In the genomic region with DNA sequence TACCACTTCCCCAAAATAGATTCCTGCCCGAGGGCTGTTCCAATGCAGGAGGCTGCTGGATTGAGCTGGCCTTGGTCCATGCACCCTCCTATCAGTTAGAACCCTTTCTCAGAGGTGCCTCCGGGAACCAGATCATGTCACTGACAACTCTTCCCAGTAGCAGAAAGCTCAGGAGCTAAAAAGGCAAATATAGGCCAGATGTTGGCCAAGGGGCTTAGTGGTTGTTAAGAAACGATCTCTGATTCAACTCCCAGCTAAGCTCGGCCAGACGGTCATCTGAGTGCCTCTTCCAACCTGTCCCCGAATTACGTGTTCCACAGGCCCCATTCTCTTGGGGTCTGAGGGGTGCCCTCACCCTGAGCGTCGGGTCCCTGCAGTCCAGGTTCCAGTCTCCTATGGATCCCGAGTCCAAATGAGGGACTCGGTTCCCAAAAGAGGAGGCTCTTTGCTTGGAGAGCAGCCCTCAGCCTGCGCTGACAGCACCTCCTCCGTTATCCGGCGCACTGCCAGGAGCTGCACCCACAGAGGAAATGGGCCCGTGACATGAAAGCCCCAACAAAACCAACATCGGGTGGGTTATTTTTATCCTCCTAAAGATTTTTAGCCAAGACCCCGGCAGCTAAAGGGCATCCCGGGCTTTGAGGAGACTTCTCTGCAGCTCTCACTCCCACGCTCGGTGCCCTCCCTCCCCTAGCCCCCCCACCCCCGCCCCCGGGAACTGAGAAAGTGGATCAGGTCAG, we compare ENCODE assay signal across 9 cellular contexts.
DNase-seq lines count a peak whose midpoint lies in the region; ATAC-seq and TF ChIP-seq lines count a peak whose summit lies in the region.
"Had no signal": no experiment of that assay in that cellular context is flagged by ENCODE, and none has a peak within 500 bp of the region (broad histone marks: within the 10 kb centered on the region; RNA-seq: fewer than 3 reads in every experiment).

No MANE protein-coding gene starts in this region.

- ATAC-seq in heart left ventricle: peak in 3 of 4 donors; percentile 36 to 56 (median 48)
- ATAC-seq in stimulated activated effector memory CD8-positive, alpha-beta T cell treated with anti-CD3 and anti-CD28 coated beads, Interleukin-12 subunit alpha, Interleukin-12 subunit beta, amount 100 ng/mL, for 72 hours: peak; percentile 63

- no peaks in the 10 kb centered on the region for H3K9me3 ChIP-seq in heart left ventricle

- CTCF ChIA-PET in activated CD4-positive, alpha-beta memory T cell treated with anti-CD3 and anti-CD28 coated beads for 36 hours (lab: Charles Lee): interaction anchor here (1.0 kb wide), 1 partner anchor 148 kb away, joined by 3 read pairs; no protein-coding TSS in a partner anchor

- H3K27me3 ChIP-seq in heart left ventricle: no peaks in the 10 kb centered on the region

- 53 to 55% (median 54%) methylated on average over 23 of the region's 23 CpGs for WGBS in heart left ventricle, 4 donors

- peak overlapping the region; percentile 20 for H3K4me3 Mint-ChIP-seq in activated CD4-positive, alpha-beta memory T cell treated with anti-CD3 and anti-CD28 coated beads for 36 hours
- H3K4me3 Mint-ChIP-seq in stimulated activated effector memory CD8-positive, alpha-beta T cell treated with anti-CD3 and anti-CD28 coated beads, Interleukin-12 subunit alpha, Interleukin-12 subunit beta, amount 100 ng/mL, for 72 hours: peak overlapping the region; percentile 53
- no peak overlapping the region for H3K4me3 Mint-ChIP-seq in activated T-helper 2 cell treated with anti-CD3 and anti-CD28 coated beads, Interferon-gamma antibody, Interleukin-2, Interleukin-4, amounts not matched to agents 10 μg/mL and 5 μg/mL and 100 μg/mL, durations not matched to agents 14 hours and 24 hours and 36 hours (ENCODE audit: low read depth)

- peaks cover 27% of the 10 kb centered on the region for H3K4me1 Mint-ChIP-seq in activated CD4-positive, alpha-beta memory T cell treated with anti-CD3 and anti-CD28 coated beads for 36 hours (ENCODE audit: low read depth)
- H3K4me1 Mint-ChIP-seq in stimulated activated effector memory CD8-positive, alpha-beta T cell treated with anti-CD3 and anti-CD28 coated beads, Interleukin-12 subunit alpha, Interleukin-12 subunit beta, amount 100 ng/mL, for 72 hours: peaks cover 62% of the 10 kb centered on the region
- H3K4me1 Mint-ChIP-seq in activated T-helper 2 cell treated with anti-CD3 and anti-CD28 coated beads, Interferon-gamma antibody, Interleukin-2, Interleukin-4, amounts not matched to agents 10 μg/mL and 5 μg/mL and 100 μg/mL, durations not matched to agents 14 hours and 24 hours and 36 hours (ENCODE audit: low read depth): peaks cover 32% of the 10 kb centered on the region

- intact Hi-C loops in heart left ventricle (cut with DNase I) (no loop called here), cardiac septum (cut with DNase I) (no loop called here), head of caudate nucleus (cut with DNase I) (no loop called here)
- intact Hi-C loops in activated CD4-positive, alpha-beta memory T cell treated with anti-CD3 and anti-CD28 coated beads for 36 hours (cut with micrococcal nuclease): no loop called here
- intact Hi-C loops in activated T-helper 2 cell treated with anti-CD3 and anti-CD28 coated beads, Interferon-gamma antibody, Interleukin-2, Interleukin-4, amounts not matched to agents 10 μg/mL and 5 μg/mL and 100 μg/mL, durations not matched to agents 14 hours and 24 hours and 36 hours (cut with micrococcal nuclease): no loop called here

- no peaks in the 10 kb centered on the region for H3K9me3 Mint-ChIP-seq in activated CD4-positive, alpha-beta memory T cell treated with anti-CD3 and anti-CD28 coated beads for 36 hours
- H3K9me3 Mint-ChIP-seq in stimulated activated effector memory CD8-positive, alpha-beta T cell treated with anti-CD3 and anti-CD28 coated beads, Interleukin-12 subunit alpha, Interleukin-12 subunit beta, amount 100 ng/mL, for 72 hours: no peaks in the 10 kb centered on the region
- no peaks in the 10 kb centered on the region for H3K9me3 Mint-ChIP-seq in activated T-helper 2 cell treated with anti-CD3 and anti-CD28 coated beads, Interferon-gamma antibody, Interleukin-2, Interleukin-4, amounts not matched to agents 10 μg/mL and 5 μg/mL and 100 μg/mL, durations not matched to agents 14 hours and 24 hours and 36 hours

- H3K4me1 ChIP-seq in heart left ventricle: peaks cover 0 to 33% (median 6%) of the 10 kb centered on the region in 12 donors

- H3K4me3 ChIP-seq in heart left ventricle: peak overlapping the region in 3 of 12 donors; percentile 8 to 24 (median 10)

- H3K27ac ChIP-seq in heart left ventricle: no peak overlapping the region
- H3K27ac ChIP-seq: C4-2B had no signal

- no peak overlapping the region for H3K27ac Mint-ChIP-seq in activated CD4-positive, alpha-beta memory T cell treated with anti-CD3 and anti-CD28 coated beads for 36 hours
- peak overlapping the region; percentile 32 for H3K27ac Mint-ChIP-seq in stimulated activated effector memory CD8-positive, alpha-beta T cell treated with anti-CD3 and anti-CD28 coated beads, Interleukin-12 subunit alpha, Interleukin-12 subunit beta, amount 100 ng/mL, for 72 hours
- no peak overlapping the region for H3K27ac Mint-ChIP-seq in activated T-helper 2 cell treated with anti-CD3 and anti-CD28 coated beads, Interferon-gamma antibody, Interleukin-2, Interleukin-4, amounts not matched to agents 10 μg/mL and 5 μg/mL and 100 μg/mL, durations not matched to agents 14 hours and 24 hours and 36 hours

- peaks cover 3% of the 10 kb centered on the region for H3K27me3 Mint-ChIP-seq in activated CD4-positive, alpha-beta memory T cell treated with anti-CD3 and anti-CD28 coated beads for 36 hours
- H3K27me3 Mint-ChIP-seq in activated T-helper 2 cell treated with anti-CD3 and anti-CD28 coated beads, Interferon-gamma antibody, Interleukin-2, Interleukin-4, amounts not matched to agents 10 μg/mL and 5 μg/mL and 100 μg/mL, durations not matched to agents 14 hours and 24 hours and 36 hours (ENCODE audit: low read depth): peaks cover 3% of the 10 kb centered on the region

- POLR2A ChIA-PET in activated CD4-positive, alpha-beta memory T cell treated with anti-CD3 and anti-CD28 coated beads for 36 hours (lab: Charles Lee): interaction anchor here (1.5 kb wide), 1 partner anchor 108 kb away, joined by 3 read pairs; no protein-coding TSS in a partner anchor

- H3K36me3 Mint-ChIP-seq in activated CD4-positive, alpha-beta memory T cell treated with anti-CD3 and anti-CD28 coated beads for 36 hours: no peaks in the 10 kb centered on the region
- peaks cover 6% of the 10 kb centered on the region for H3K36me3 Mint-ChIP-seq in stimulated activated effector memory CD8-positive, alpha-beta T cell treated with anti-CD3 and anti-CD28 coated beads, Interleukin-12 subunit alpha, Interleukin-12 subunit beta, amount 100 ng/mL, for 72 hours
- H3K36me3 Mint-ChIP-seq in activated T-helper 2 cell treated with anti-CD3 and anti-CD28 coated beads, Interferon-gamma antibody, Interleukin-2, Interleukin-4, amounts not matched to agents 10 μg/mL and 5 μg/mL and 100 μg/mL, durations not matched to agents 14 hours and 24 hours and 36 hours (ENCODE audit: low read depth): no peaks in the 10 kb centered on the region

- no peak for TF ChIP-seq POLR2A in heart left ventricle (IDR thresholded peaks at IDR 0.05)

- TF ChIP-seq CTCF in heart left ventricle (IDR thresholded peaks at IDR 0.05): no peak

- no peaks in the 10 kb centered on the region for H3K36me3 ChIP-seq in heart left ventricle

- DNase-seq in heart left ventricle (peak in 2 of 5 donors; percentile 30 to 53), cardiac septum (ENCODE audit: low spot score) (no peak), head of caudate nucleus (peak in 35 of 42 donors; percentile 31 to 72 (median 49)), hippocampal formation (lab: John Stamatoyannopoulos, UW) (no peak), NCI-H1694 treated with DMSO at 0.1 percent for 48 hours (lab: John Stamatoyannopoulos, UW) (no peak)
- DNase-seq in activated CD4-positive, alpha-beta memory T cell treated with anti-CD3 and anti-CD28 coated beads for 36 hours: peak; percentile 67
- no peak for DNase-seq in stimulated activated effector memory CD8-positive, alpha-beta T cell treated with anti-CD3 and anti-CD28 coated beads, Interleukin-12 subunit alpha, Interleukin-12 subunit beta, amount 100 ng/mL, for 72 hours (ENCODE audit: low spot score in 2 of 2)
- DNase-seq in activated T-helper 2 cell treated with anti-CD3 and anti-CD28 coated beads, Interferon-gamma antibody, Interleukin-2, Interleukin-4, amounts not matched to agents 10 μg/mL and 5 μg/mL and 100 μg/mL, durations not matched to agents 14 hours and 24 hours and 36 hours (ENCODE audit: low spot score): no peak

Comparison
In these comparisons a context has a peak if more than half of its experiments do, and no peak if none do; other contexts are left out.
1. DNase-seq: peak in activated CD4-positive, alpha-beta memory T cell treated with anti-CD3 and anti-CD28 coated beads for 36 hours (single experiment) and head of caudate nucleus (35 of 42); none in cardiac septum (single experiment), stimulated activated effector memory CD8-positive, alpha-beta T cell treated with anti-CD3 and anti-CD28 coated beads, Interleukin-12 subunit alpha, Interleukin-12 subunit beta, amount 100 ng/mL, for 72 hours (0 of 2), activated T-helper 2 cell treated with anti-CD3 and anti-CD28 coated beads, Interferon-gamma antibody, Interleukin-2, Interleukin-4, amounts not matched to agents 10 μg/mL and 5 μg/mL and 100 μg/mL, durations not matched to agents 14 hours and 24 hours and 36 hours (single experiment), hippocampal formation (0 of 2) and NCI-H1694 treated with DMSO at 0.1 percent for 48 hours (single experiment).